In the genomic region with DNA sequence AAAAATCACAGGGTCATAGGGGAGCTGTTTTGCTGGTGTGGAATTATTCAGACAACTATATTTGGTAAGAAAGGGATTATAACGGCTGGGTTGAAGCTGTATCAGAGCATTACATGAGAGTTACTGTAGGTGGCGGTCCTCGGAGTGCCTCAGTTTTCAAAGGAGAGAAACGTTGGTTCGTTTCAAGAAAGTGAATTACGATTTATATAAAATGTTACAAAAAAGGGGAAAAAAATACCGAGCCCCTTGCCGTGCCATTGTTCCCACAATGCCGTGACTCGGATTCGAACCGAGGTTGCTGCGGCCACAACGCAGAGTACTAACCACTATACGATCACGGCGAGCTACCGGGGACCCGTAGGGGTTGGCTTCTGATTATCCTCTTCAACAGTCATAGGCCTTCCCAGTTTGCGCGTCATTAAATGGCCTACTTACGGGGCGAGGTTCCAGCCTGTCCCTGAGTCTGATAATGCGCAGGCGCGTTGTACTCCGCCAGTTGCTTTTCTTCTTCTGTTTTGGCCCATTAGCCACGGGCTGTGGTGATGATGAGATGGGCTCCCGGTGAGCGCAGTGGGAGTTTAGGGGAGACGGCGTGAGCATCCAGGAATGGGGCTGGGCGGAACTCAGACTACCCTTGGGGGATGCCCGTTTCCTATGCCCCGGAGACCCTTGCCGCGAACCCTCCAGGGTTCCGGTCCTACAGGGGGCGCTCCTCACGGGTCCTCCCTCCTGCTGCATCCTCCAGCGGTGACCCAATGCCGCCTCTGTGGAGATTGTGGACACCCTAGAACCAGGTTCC, we compare ENCODE assay signal across 2 cellular contexts.
TF ChIP-seq lines count a peak whose summit lies in the region.

No MANE protein-coding gene starts in this region.

TF ChIP-seq in HEK293T, 16 proteins besides CTCF, POLR2A, EP300 and RAD21:
- no peak for TF ChIP-seq FOXK2 (IDR thresholded peaks at IDR 0.05)
- 0 out of 2 replicates have a peak, but pooled peaks have one; percentile 27 for TF ChIP-seq ELF4 (IDR thresholded peaks at IDR 0.05)

TF ChIP-seq in SK-N-SH, 30 proteins besides CTCF, POLR2A, EP300 and RAD21:
- TF ChIP-seq, protein P1, sequence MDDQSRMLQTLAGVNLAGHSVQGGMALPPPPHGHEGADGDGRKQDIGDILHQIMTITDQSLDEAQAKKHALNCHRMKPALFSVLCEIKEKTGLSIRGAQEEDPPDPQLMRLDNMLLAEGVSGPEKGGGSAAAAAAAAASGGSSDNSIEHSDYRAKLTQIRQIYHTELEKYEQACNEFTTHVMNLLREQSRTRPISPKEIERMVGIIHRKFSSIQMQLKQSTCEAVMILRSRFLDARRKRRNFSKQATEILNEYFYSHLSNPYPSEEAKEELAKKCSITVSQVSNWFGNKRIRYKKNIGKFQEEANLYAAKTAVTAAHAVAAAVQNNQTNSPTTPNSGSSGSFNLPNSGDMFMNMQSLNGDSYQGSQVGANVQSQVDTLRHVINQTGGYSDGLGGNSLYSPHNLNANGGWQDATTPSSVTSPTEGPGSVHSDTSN (IDR thresholded peaks at IDR 0.05): no peak
- TF ChIP-seq TAF1 (IDR thresholded peaks at IDR 0.05; ENCODE audit: borderline replicate concordance, low read depth, low read length) (peak; percentile 16; the same call in 1 of the 2 replicates), JUND (IDR thresholded peaks at IDR 0.05) (no peak), YY1 (IDR thresholded peaks at IDR 0.05; ENCODE audit: low read depth) (no peak; the same call in 1 of the 2 replicates), TCF12 (IDR thresholded peaks at IDR 0.05) (no peak), RCOR1 (IDR thresholded peaks at IDR 0.05; ENCODE audit: low read length) (0 out of 2 replicates have a peak, but pooled peaks have one; percentile 25), TEAD4 (IDR thresholded peaks at IDR 0.05; ENCODE audit: borderline replicate concordance, insufficient read depth) (peak; percentile 84), SMC3 (IDR thresholded peaks at IDR 0.05; ENCODE audit: low read depth, low read length) (peak; percentile 15; the same call in 1 of the 2 replicates), MXI1 (IDR thresholded peaks at IDR 0.05; ENCODE audit: low read depth, low read length) (peak; percentile 25), ELF1 (IDR thresholded peaks at IDR 0.05) (peak; percentile 7; the same call in 1 of the 2 replicates), FOXM1 (IDR thresholded peaks at IDR 0.05; ENCODE audit: low read depth) (no peak), NRF1 (IDR thresholded peaks at IDR 0.05; ENCODE audit: low read depth, low read length) (peak; percentile 67), CHD2 (IDR thresholded peaks at IDR 0.05; ENCODE audit: low read length, partially characterized antibody) (peak; percentile 14), RFX5 (IDR thresholded peaks at IDR 0.05; ENCODE audit: low read length) (peak; percentile 7; the same call in 1 of the 2 replicates), POLR2AphosphoS5 (IDR thresholded peaks at IDR 0.05; ENCODE audit: low read depth, low read length) (peak; percentile 80), MEF2A (IDR thresholded peaks at IDR 0.05; ENCODE audit: borderline replicate concordance, low read depth) (no peak), FOSL2 (IDR thresholded peaks at IDR 0.05; ENCODE audit: borderline replicate concordance, low read depth) (peak; percentile 70; the same call in 1 of the 2 replicates), NFIC (IDR thresholded peaks at IDR 0.05; ENCODE audit: borderline replicate concordance) (no peak)
- TF ChIP-seq, protein P2, sequence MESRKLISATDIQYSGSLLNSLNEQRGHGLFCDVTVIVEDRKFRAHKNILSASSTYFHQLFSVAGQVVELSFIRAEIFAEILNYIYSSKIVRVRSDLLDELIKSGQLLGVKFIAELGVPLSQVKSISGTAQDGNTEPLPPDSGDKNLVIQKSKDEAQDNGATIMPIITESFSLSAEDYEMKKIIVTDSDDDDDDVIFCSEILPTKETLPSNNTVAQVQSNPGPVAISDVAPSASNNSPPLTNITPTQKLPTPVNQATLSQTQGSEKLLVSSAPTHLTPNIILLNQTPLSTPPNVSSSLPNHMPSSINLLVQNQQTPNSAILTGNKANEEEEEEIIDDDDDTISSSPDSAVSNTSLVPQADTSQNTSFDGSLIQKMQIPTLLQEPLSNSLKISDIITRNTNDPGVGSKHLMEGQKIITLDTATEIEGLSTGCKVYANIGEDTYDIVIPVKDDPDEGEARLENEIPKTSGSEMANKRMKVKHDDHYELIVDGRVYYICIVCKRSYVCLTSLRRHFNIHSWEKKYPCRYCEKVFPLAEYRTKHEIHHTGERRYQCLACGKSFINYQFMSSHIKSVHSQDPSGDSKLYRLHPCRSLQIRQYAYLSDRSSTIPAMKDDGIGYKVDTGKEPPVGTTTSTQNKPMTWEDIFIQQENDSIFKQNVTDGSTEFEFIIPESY (IDR thresholded peaks at IDR 0.05; ENCODE audit: borderline replicate concordance, low read depth): no peak
- TF ChIP-seq, protein P3, sequence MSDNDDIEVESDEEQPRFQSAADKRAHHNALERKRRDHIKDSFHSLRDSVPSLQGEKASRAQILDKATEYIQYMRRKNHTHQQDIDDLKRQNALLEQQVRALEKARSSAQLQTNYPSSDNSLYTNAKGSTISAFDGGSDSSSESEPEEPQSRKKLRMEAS (IDR thresholded peaks at IDR 0.05; ENCODE audit: low read depth): peak; percentile 44; the same call in 1 of the 2 replicates
- TF ChIP-seq, protein P4, sequence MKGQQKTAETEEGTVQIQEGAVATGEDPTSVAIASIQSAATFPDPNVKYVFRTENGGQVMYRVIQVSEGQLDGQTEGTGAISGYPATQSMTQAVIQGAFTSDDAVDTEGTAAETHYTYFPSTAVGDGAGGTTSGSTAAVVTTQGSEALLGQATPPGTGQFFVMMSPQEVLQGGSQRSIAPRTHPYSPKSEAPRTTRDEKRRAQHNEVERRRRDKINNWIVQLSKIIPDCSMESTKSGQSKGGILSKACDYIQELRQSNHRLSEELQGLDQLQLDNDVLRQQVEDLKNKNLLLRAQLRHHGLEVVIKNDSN (IDR thresholded peaks at IDR 0.05; ENCODE audit: borderline replicate concordance, low read depth): no peak
- TF ChIP-seq, protein P5, sequence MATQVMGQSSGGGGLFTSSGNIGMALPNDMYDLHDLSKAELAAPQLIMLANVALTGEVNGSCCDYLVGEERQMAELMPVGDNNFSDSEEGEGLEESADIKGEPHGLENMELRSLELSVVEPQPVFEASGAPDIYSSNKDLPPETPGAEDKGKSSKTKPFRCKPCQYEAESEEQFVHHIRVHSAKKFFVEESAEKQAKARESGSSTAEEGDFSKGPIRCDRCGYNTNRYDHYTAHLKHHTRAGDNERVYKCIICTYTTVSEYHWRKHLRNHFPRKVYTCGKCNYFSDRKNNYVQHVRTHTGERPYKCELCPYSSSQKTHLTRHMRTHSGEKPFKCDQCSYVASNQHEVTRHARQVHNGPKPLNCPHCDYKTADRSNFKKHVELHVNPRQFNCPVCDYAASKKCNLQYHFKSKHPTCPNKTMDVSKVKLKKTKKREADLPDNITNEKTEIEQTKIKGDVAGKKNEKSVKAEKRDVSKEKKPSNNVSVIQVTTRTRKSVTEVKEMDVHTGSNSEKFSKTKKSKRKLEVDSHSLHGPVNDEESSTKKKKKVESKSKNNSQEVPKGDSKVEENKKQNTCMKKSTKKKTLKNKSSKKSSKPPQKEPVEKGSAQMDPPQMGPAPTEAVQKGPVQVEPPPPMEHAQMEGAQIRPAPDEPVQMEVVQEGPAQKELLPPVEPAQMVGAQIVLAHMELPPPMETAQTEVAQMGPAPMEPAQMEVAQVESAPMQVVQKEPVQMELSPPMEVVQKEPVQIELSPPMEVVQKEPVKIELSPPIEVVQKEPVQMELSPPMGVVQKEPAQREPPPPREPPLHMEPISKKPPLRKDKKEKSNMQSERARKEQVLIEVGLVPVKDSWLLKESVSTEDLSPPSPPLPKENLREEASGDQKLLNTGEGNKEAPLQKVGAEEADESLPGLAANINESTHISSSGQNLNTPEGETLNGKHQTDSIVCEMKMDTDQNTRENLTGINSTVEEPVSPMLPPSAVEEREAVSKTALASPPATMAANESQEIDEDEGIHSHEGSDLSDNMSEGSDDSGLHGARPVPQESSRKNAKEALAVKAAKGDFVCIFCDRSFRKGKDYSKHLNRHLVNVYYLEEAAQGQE (IDR thresholded peaks at IDR 0.05; ENCODE audit: low read depth, low read length): peak; percentile 37; the same call in 1 of the 2 replicates
- TF ChIP-seq, protein P6, sequence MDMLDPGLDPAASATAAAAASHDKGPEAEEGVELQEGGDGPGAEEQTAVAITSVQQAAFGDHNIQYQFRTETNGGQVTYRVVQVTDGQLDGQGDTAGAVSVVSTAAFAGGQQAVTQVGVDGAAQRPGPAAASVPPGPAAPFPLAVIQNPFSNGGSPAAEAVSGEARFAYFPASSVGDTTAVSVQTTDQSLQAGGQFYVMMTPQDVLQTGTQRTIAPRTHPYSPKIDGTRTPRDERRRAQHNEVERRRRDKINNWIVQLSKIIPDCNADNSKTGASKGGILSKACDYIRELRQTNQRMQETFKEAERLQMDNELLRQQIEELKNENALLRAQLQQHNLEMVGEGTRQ (IDR thresholded peaks at IDR 0.05; ENCODE audit: borderline replicate concordance, low read depth, low read length): no peak
